In the genomic region with DNA sequence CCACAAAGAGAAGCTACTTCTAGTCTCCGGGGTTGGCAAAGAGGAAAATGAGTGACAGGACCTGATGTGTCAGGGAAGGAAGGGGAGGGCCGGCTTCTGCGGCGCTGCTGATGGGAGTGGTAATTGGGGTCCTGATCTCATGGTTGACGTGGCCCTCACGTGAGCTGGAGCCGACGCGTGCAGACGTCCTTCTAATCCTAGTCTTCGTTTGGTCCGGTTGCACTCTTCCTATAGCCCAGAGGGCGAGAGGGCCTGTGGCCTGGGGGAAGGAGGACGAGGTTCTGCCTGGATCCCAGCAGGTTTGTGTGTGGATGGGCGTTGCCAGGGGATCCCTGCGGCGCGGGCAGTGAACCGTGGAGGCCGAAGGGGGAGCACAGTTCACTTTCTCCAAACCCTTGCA, we compare ENCODE assay signal across 9 cellular contexts. TPM values are rescaled to one million over a fixed set of nuclear protein-coding genes. Genes with fewer than 3 reads are reported as not detected.
DNase-seq lines count a peak whose midpoint lies in the region; ATAC-seq, FAIRE-seq and TF ChIP-seq lines count a peak whose summit lies in the region.
"Had no signal": no experiment of that assay in that cellular context is flagged by ENCODE, and none has a peak within 500 bp of the region (broad histone marks: within the 10 kb centered on the region; RNA-seq: fewer than 3 reads in every experiment).

A gene (plus strand): TSS at position 186 of the 400 bp plus-strand sequence. CDS start 2,384 bp downstream, outside the sequence.

- no peak for TF ChIP-seq POLR2A in HepG2 (IDR thresholded peaks at IDR 0.05; ENCODE audit: insufficient read depth in 1 of 2, low read depth in 2 of 2, low read length in 2 of 2)

- H3K27me3 ChIP-seq in liver (ENCODE audit: control insufficient read depth in 4 of 4, insufficient read depth in 4 of 4, low read length in 3 of 4), result no peaks in the 10 kb centered on the region
- peaks cover 0 to 6% of the 10 kb centered on the region in 2 experiments; a peak in 2 of 5 replicates for H3K27me3 ChIP-seq in HepG2 (ENCODE audit: control insufficient read depth in 1 of 2, insufficient read depth in 2 of 2, low read length in 2 of 2)
- H3K27me3 ChIP-seq in iPS-18a (ENCODE audit: control insufficient read depth, insufficient read depth, low read length), result no peaks in the 10 kb centered on the region

- H3K27me3 Mint-ChIP-seq in central memory CD8-positive, alpha-beta T cell, result peaks cover 27% of the 10 kb centered on the region

- H3K9ac ChIP-seq in liver (ENCODE audit: low read depth in 1 of 2, low read length in 2 of 2) (peak within 1 kb of the TSS; percentile 13 to 25), HepG2 (ENCODE audit: insufficient read depth, low read depth, low read length) (no peak within 1 kb of the TSS), iPS-18a (ENCODE audit: low read length) (peak within 1 kb of the TSS; percentile 25)

- H3K4me2 ChIP-seq in HepG2 (ENCODE audit: low read depth, low read length), result no peak within 1 kb of the TSS

- POLR2A ChIA-PET in HepG2 (lab: Yijun Ruan, JAX), result no interaction called here

- H3K27ac ChIP-seq in liver (ENCODE audit: low read depth in 1 of 2, low read length in 2 of 2) (peak within 1 kb of the TSS; percentile 40 to 57), HepG2 (ENCODE audit: extremely low read length, insufficient read depth, low read length) (no peak within 1 kb of the TSS), iPS-18a (ENCODE audit: low read length) (no peak within 1 kb of the TSS)

- no TSS peak for BruUV-seq in HepG2 (replicated peaks; lab: Mats Ljungman, UMichigan)

- peak within 1 kb of the TSS; percentile 66 for H3K4me3 Mint-ChIP-seq in central memory CD8-positive, alpha-beta T cell

- WGBS in liver, result 3% methylated on average over 20 of the region's 20 CpGs
- 33% methylated on average over 3 of the region's 20 CpGs for WGBS in HepG2 (ENCODE audit: low lambda C conversion rate)

- intact Hi-C loops in HepG2 (cut with micrococcal nuclease; ENCODE audit: unreplicated experiment), result no loop called here

- TF ChIP-seq RAD21 in liver (IDR thresholded peaks at IDR 0.05) (no peak), HepG2 (CRISPR knock-in tag; IDR thresholded peaks at IDR 0.05) (no peak)

- DNase-seq in HepG2 (ENCODE audit: low spot score) (no peak), RPMI7951 (ENCODE audit: low read depth) (peak; percentile 75), putamen (ENCODE audit: low spot score) (peak; percentile 72), NCI-H1694 treated with DMSO at 0.1 percent for 48 hours (lab: John Stamatoyannopoulos, UW) (no peak), GM13976 (ENCODE audit: low spot score) (no peak)
- no peak for DNase-seq in central memory CD8-positive, alpha-beta T cell (ENCODE audit: low spot score in 2 of 2)

- peak within 1 kb of the TSS; percentile 16 to 43 (median 42) for H3K4me3 ChIP-seq in liver (ENCODE audit: low read depth in 1 of 3, low read length in 3 of 3)
- H3K4me3 ChIP-seq in HepG2 (replicated peaks in 1 of 3; ENCODE audit: insufficient read depth in 1 of 3, low read depth in 2 of 3, low read length in 3 of 3), result no peak within 1 kb of the TSS
- peak within 1 kb of the TSS; percentile 73 for H3K4me3 ChIP-seq in iPS-18a (ENCODE audit: low read length)

- no peaks in the 10 kb centered on the region for H4K20me1 ChIP-seq in HepG2 (ENCODE audit: insufficient read depth, low read length)

- peaks cover 7% of the 10 kb centered on the region for H3K4me1 Mint-ChIP-seq in central memory CD8-positive, alpha-beta T cell

- peaks cover 3% of the 10 kb centered on the region for H3K36me3 Mint-ChIP-seq in central memory CD8-positive, alpha-beta T cell (ENCODE audit: insufficient read depth)

- CTCF ChIA-PET in HepG2 (lab: Yijun Ruan, JAX; ENCODE audit: low intra/inter-chr PET ratio, low total read pairs), result no interaction called here

- H3K9me3 ChIP-seq in liver (ENCODE audit: control insufficient read depth in 4 of 4, low read length in 3 of 4) (peaks cover 0 to 2% (median 0%) of the 10 kb centered on the region in 4 donors), HepG2 (ENCODE audit: low read length) (no peaks in the 10 kb centered on the region), iPS-18a (ENCODE audit: control insufficient read depth, low read depth, low read length) (no peaks in the 10 kb centered on the region)

- H3K4me1 ChIP-seq in liver (ENCODE audit: control insufficient read depth in 4 of 4, insufficient read depth in 4 of 4, low read length in 3 of 4), result no peaks in the 10 kb centered on the region
- no peaks in the 10 kb centered on the region for H3K4me1 ChIP-seq in HepG2 (ENCODE audit: insufficient read depth, low read length)
- H3K4me1 ChIP-seq in iPS-18a (ENCODE audit: control insufficient read depth, low read depth, low read length), result no peaks in the 10 kb centered on the region

- no peak for ATAC-seq in HepG2
- no peak for ATAC-seq in central memory CD8-positive, alpha-beta T cell (replicated peaks; ENCODE audit: extremely low read depth, poor library complexity, severe bottlenecking)

- no peaks in the 10 kb centered on the region for H3K79me2 ChIP-seq in HepG2 (ENCODE audit: insufficient read depth, low read length)

- H2AFZ ChIP-seq in HepG2 (ENCODE audit: low read length), result no peak within 1 kb of the TSS

- TF ChIP-seq EP300 in HepG2 (IDR thresholded peaks at IDR 0.05; ENCODE audit: low read depth in 2 of 2, low read length in 2 of 2), result no peak
- TF ChIP-seq EP300 in HepG2 (CRISPR knock-in tag; IDR thresholded peaks at IDR 0.05; ENCODE audit: borderline replicate concordance), result no peak

- no peak within 1 kb of the TSS for H3K27ac Mint-ChIP-seq in central memory CD8-positive, alpha-beta T cell (ENCODE audit: low read depth)

- in situ Hi-C loops in HepG2 (cut with HindIII; ENCODE audit: extremely low pct_ligation_motif_present, low pct_unique_long_range_greater_than_20kb), result no loop called here
- in situ Hi-C loops in GM13976 (cut with MboI; ENCODE audit: low sequenced_read_pairs, unreplicated experiment), result no loop called here

- TF ChIP-seq CTCF in liver (IDR thresholded peaks at IDR 0.05; ENCODE audit: low read depth, low read length, missing input control), result no peak
- TF ChIP-seq CTCF in HepG2 (CRISPR knock-in tag; IDR thresholded peaks at IDR 0.05), result no peak
- TF ChIP-seq CTCF in GM13976 (IDR thresholded peaks at IDR 0.05; ENCODE audit: borderline replicate concordance, control extremely low read depth, extremely low read depth, insufficient read depth, missing control alignments), result no peak

- FAIRE-seq in HepG2 (lab: Jason Lieb, UNC), result no peak
- FAIRE-seq: colon had no signal

- H3K36me3 ChIP-seq in liver (ENCODE audit: control insufficient read depth in 4 of 4, insufficient read depth in 3 of 4, low read depth in 1 of 4, low read length in 3 of 4) (no peaks in the 10 kb centered on the region), HepG2 (replicated peaks in 1 of 2; ENCODE audit: control insufficient read depth in 1 of 2, insufficient read depth in 2 of 2, low read length in 2 of 2) (no peaks in the 10 kb centered on the region), iPS-18a (ENCODE audit: control insufficient read depth, low read depth, low read length) (no peaks in the 10 kb centered on the region)

- no peaks in the 10 kb centered on the region for H3K9me3 Mint-ChIP-seq in central memory CD8-positive, alpha-beta T cell

TF ChIP-seq in liver, 16 proteins besides CTCF, POLR2A, EP300 and RAD21 (continues in another document):
- TF ChIP-seq YY1 (IDR thresholded peaks at IDR 0.05) (no peak), FOXA1 (IDR thresholded peaks at IDR 0.05) (no peak), GABPA (IDR thresholded peaks at IDR 0.05 in 1 of 2, conservative IDR thresholded peaks at IDR 0.05 in 1 of 2) (no peak), TAF1 (conservative IDR thresholded peaks at IDR 0.05) (no peak), FOXA2 (IDR thresholded peaks at IDR 0.05) (no peak)
- TF ChIP-seq, protein P1, sequence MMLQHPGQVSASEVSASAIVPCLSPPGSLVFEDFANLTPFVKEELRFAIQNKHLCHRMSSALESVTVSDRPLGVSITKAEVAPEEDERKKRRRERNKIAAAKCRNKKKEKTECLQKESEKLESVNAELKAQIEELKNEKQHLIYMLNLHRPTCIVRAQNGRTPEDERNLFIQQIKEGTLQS (IDR thresholded peaks at IDR 0.05), result no peak

TF ChIP-seq in HepG2, 621 proteins besides CTCF, POLR2A, EP300 and RAD21 (continues in another document):
- TF ChIP-seq ZNF83 (CRISPR knock-in tag; IDR thresholded peaks at IDR 0.05; ENCODE audit: borderline replicate concordance) (no peak), ZNF282 (IDR thresholded peaks at IDR 0.05; ENCODE audit: partially characterized antibody) (no peak), NFYC (CRISPR knock-in tag; IDR thresholded peaks at IDR 0.05) (no peak)

RNA-seq across cellular contexts. Expression of the gene that starts here (rescaled TPM):
- total RNA-seq in liver (1 to 10 TPM; 2.3 to 9.0 TPM), HepG2 (2016; rRNA removed; fragmentation: Illumina TruSeq; extraction: Trizol) (not detected in 2 replicates)
- polyA plus RNA-seq in liver (1 to 10 TPM; 1.1 to 1.8 TPM), HepG2 (2011; rRNA removed) (not detected in 2 replicates)
- not detected in 2 replicates for total RNA-seq in HepG2 (2016; cell fraction: cytosol; rRNA removed; fragmentation: Illumina TruSeq; extraction: Trizol; ENCODE audit: low read depth)
- total RNA-seq in HepG2 (2016; cell fraction: insoluble cytoplasmic fraction; rRNA removed; fragmentation: Illumina TruSeq; extraction: Trizol), result not detected in 2 replicates
- total RNA-seq in HepG2 (2016; cell fraction: membrane; rRNA removed; fragmentation: Illumina TruSeq; extraction: Trizol), result not detected in 2 replicates
- not detected in 2 replicates for total RNA-seq in HepG2 (2016; cell fraction: nucleus; rRNA removed; fragmentation: Illumina TruSeq; extraction: Trizol)
- not detected in 2 replicates for polyA plus RNA-seq in HepG2 (2011; cell fraction: cytosol; rRNA removed)
- not detected in 2 replicates for polyA plus RNA-seq in HepG2 (2011; cell fraction: nucleus; rRNA removed)
- polyA plus RNA-seq in HepG2 (2012), result not detected in 2 replicates
- polyA plus RNA-seq in HepG2 (2016; cell fraction: cytosol; fragmentation: Illumina TruSeq; extraction: Trizol; ENCODE audit: low read depth), result not detected in 2 replicates
- polyA plus RNA-seq in HepG2 (2016; cell fraction: insoluble cytoplasmic fraction; fragmentation: Illumina TruSeq; extraction: Trizol; ENCODE audit: low read depth), result not detected in 2 replicates
- not detected in 2 replicates for polyA plus RNA-seq in HepG2 (2016; cell fraction: membrane; fragmentation: Illumina TruSeq; extraction: Trizol; ENCODE audit: low read depth)
- polyA plus RNA-seq in HepG2 (2016; cell fraction: nucleus; fragmentation: Illumina TruSeq; extraction: Trizol; ENCODE audit: insufficient read depth, low read depth), result not detected in 2 replicates
- polyA minus RNA-seq in HepG2 (2011; rRNA and poly(A)+ RNA removed; ENCODE audit: low replicate concordance), result not detected in 2 replicates
- polyA minus RNA-seq in HepG2 (2011; cell fraction: cytosol; rRNA and poly(A)+ RNA removed), result not detected in 2 replicates
- polyA minus RNA-seq in HepG2 (2011; cell fraction: nucleus; rRNA and poly(A)+ RNA removed), result not detected in 2 replicates
- total RNA-seq in RPMI7951 (2014; rRNA removed; shearing (Covaris generic)), result 25.3 and 28.8 TPM in 2 replicates

Comparison
In these comparisons a context has a peak if more than half of its experiments do, and no peak if none do; other contexts are left out.
1. H3K27ac ChIP-seq: peak in liver (2 of 2); none in HepG2 (single experiment) and iPS-18a (single experiment).
2. H3K4me3 ChIP-seq: peak in liver (3 of 3) and iPS-18a (single experiment); none in HepG2 (0 of 3).
3. DNase-seq: peak in RPMI7951 (single experiment) and putamen (single experiment); none in HepG2 (single experiment), central memory CD8-positive, alpha-beta T cell (0 of 2), NCI-H1694 treated with DMSO at 0.1 percent for 48 hours (single experiment) and GM13976 (single experiment).